ENCODE assay signal across 16 cellular contexts in the genomic region with DNA sequence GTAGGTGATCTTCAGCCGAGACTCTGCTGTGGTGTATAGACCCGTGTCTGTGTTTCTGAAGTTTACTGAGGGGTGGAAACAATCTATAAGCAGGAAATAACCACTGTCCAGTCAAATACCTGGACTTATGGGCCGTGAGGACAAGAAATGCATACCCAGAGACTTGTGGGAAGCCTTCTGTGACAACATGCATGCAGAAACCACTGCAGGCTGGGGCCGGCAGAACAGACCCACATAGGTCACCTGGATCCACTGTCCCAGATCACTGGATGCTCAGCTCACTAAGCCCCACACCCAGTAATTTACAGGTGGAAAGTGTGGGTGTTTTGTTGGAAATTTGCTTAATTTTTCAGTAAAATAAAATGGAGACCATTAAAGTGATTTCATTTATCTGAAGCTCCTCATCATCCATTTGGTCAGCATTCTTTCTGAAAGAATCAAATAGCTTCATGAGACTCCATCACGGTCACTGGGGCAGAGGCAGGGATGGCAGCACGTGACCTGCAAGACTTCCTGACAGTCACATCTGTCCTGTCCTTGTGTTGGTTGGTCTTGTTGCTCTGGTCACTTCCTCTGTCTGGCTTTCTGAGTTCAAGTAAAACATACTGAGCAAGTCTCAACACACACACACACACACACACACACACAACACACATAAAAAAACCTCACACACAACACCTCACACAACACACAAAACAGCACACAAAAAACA.
DNase-seq lines count a peak whose midpoint lies in the region; ATAC-seq, FAIRE-seq and TF ChIP-seq lines count a peak whose summit lies in the region.
"Had no signal": no experiment of that assay in that cellular context is flagged by ENCODE, and none has a peak within 500 bp of the region (broad histone marks: within the 10 kb centered on the region; RNA-seq: fewer than 3 reads in every experiment).

No MANE protein-coding gene starts in this region.

- peaks cover 64 to 97% (median 77%) of the 10 kb centered on the region in 10 experiments for H3K4me1 ChIP-seq in BLaER1 treated with 17β-estradiol and CSF1 and Interleukin-3, amounts not matched to agents 10 nM and 100 nM
- H3K4me1 ChIP-seq in astrocyte (ENCODE audit: insufficient read depth, low read length), result peaks cover 24% of the 10 kb centered on the region

- peaks cover 0 to 100% (median 0%) of the 10 kb centered on the region in 11 experiments; a peak in 6 of 22 replicates for H4K20me1 ChIP-seq in BLaER1 treated with 17β-estradiol and CSF1 and Interleukin-3, amounts not matched to agents 10 nM and 100 nM
- peaks cover 36% of the 10 kb centered on the region for H4K20me1 ChIP-seq in astrocyte (ENCODE audit: insufficient read depth, low read length)

- FAIRE-seq in astrocyte (lab: Jason Lieb, UNC), result no peak

- H2AFZ ChIP-seq in astrocyte (ENCODE audit: low read depth, low read length), result no peak overlapping the region

- peaks cover 43% of the 10 kb centered on the region for H3K79me2 ChIP-seq in astrocyte (ENCODE audit: insufficient read depth, low read length)

- no peak overlapping the region for H3K4me3 ChIP-seq in BLaER1 treated with 17β-estradiol and CSF1 and Interleukin-3, amounts not matched to agents 10 nM and 100 nM
- H3K4me3 ChIP-seq in astrocyte (ENCODE audit: insufficient read depth, low read depth, low read length), result no peak overlapping the region
- H3K4me3 ChIP-seq: esophagus muscularis mucosa had no signal

- peaks cover 0 to 88% (median 16%) of the 10 kb centered on the region in 11 experiments; a peak in 13 of 22 replicates for H3K36me3 ChIP-seq in BLaER1 treated with 17β-estradiol and CSF1 and Interleukin-3, amounts not matched to agents 10 nM and 100 nM
- H3K36me3 ChIP-seq in astrocyte (ENCODE audit: insufficient read depth, low read length), result no peaks in the 10 kb centered on the region
- H3K36me3 ChIP-seq: esophagus muscularis mucosa had no signal

- ATAC-seq in HG02885 (IDR thresholded peaks at IDR 0.05; ENCODE audit: poor library complexity, unreplicated experiment) (peak; percentile 42), GM18498 (IDR thresholded peaks at IDR 0.05; ENCODE audit: unreplicated experiment) (no peak), HG03039 (IDR thresholded peaks at IDR 0.05; ENCODE audit: unreplicated experiment) (no peak)
- ATAC-seq: naive thymus-derived CD8-positive, alpha-beta T cell had no signal

- H3K27ac ChIP-seq in BLaER1 treated with 17β-estradiol and CSF1 and Interleukin-3, amounts not matched to agents 10 nM and 100 nM, result peak overlapping the region; percentile 83 to 97 (median 88)
- no peak overlapping the region for H3K27ac ChIP-seq in astrocyte (ENCODE audit: low read depth, low read length)

- H3K4me3 Mint-ChIP-seq in astrocyte (ENCODE audit: unreplicated experiment), result no peak overlapping the region
- H3K4me3 Mint-ChIP-seq: activated naive CD4-positive, alpha-beta T cell treated with anti-CD3 and anti-CD28 coated beads for 36 hours; B cell; naive thymus-derived CD8-positive, alpha-beta T cell; T-helper 1 cell treated with Interleukin-12 subunit alpha and Interleukin-12 subunit beta and Interleukin-4 antibody, amounts not matched to agents 30 μg/mL and 1 μg/mL, for 36 hours had no signal

- peak overlapping the region in 6 of 11 experiments; percentile 20 to 86 (median 70); a peak in 8 of 22 replicates for H3K9ac ChIP-seq in BLaER1 treated with 17β-estradiol and CSF1 and Interleukin-3, amounts not matched to agents 10 nM and 100 nM
- H3K9ac ChIP-seq in astrocyte (ENCODE audit: low read length), result peak overlapping the region; percentile 13

- no peaks in the 10 kb centered on the region for H3K27me3 Mint-ChIP-seq in astrocyte (ENCODE audit: low read depth, unreplicated experiment)
- H3K27me3 Mint-ChIP-seq: B cell had no signal

- peaks cover 38% of the 10 kb centered on the region for H3K4me1 Mint-ChIP-seq in astrocyte (ENCODE audit: low read depth, unreplicated experiment)

- no peaks in the 10 kb centered on the region for H3K9me3 Mint-ChIP-seq in astrocyte (ENCODE audit: unreplicated experiment)
- H3K9me3 Mint-ChIP-seq: activated naive CD4-positive, alpha-beta T cell treated with anti-CD3 and anti-CD28 coated beads for 36 hours; naive thymus-derived CD8-positive, alpha-beta T cell; T-helper 1 cell treated with Interleukin-12 subunit alpha and Interleukin-12 subunit beta and Interleukin-4 antibody, amounts not matched to agents 30 μg/mL and 1 μg/mL, for 36 hours had no signal

- no peak overlapping the region for H3K27ac Mint-ChIP-seq in astrocyte (ENCODE audit: unreplicated experiment)
- H3K27ac Mint-ChIP-seq: activated naive CD4-positive, alpha-beta T cell treated with anti-CD3 and anti-CD28 coated beads for 36 hours; B cell; naive thymus-derived CD8-positive, alpha-beta T cell; T-helper 1 cell treated with Interleukin-12 subunit alpha and Interleukin-12 subunit beta and Interleukin-4 antibody, amounts not matched to agents 30 μg/mL and 1 μg/mL, for 36 hours had no signal

- DNase-seq in astrocyte (ENCODE audit: low read depth) (no peak), myocyte (ENCODE audit: low read depth) (peak; percentile 34), NK-92 (lab: John Stamatoyannopoulos, UW; ENCODE audit: unreplicated experiment) (no peak), GDM1 (lab: John Stamatoyannopoulos, UW) (no peak)
- DNase-seq: activated CD4-positive, alpha-beta T cell treated with anti-CD3 and anti-CD28 coated beads, Interleukin-2, amount 50 U/mL, for 48 hours; activated naive CD4-positive, alpha-beta T cell treated with anti-CD3 and anti-CD28 coated beads for 36 hours; naive thymus-derived CD8-positive, alpha-beta T cell; NCI-H1105 treated with DMSO at 0.1 percent for 48 hours; NCI-H748 treated with DMSO at 0.1 percent for 48 hours had no signal

- H3K36me3 Mint-ChIP-seq in astrocyte (ENCODE audit: low read depth, unreplicated experiment), result peaks cover 13% of the 10 kb centered on the region
- H3K36me3 Mint-ChIP-seq: naive thymus-derived CD8-positive, alpha-beta T cell had no signal

- H3K27me3 ChIP-seq in BLaER1 treated with 17β-estradiol and CSF1 and Interleukin-3, amounts not matched to agents 10 nM and 100 nM, result no peaks in the 10 kb centered on the region
- H3K27me3 ChIP-seq in astrocyte (ENCODE audit: insufficient read depth, low read length), result no peaks in the 10 kb centered on the region
- H3K27me3 ChIP-seq: esophagus muscularis mucosa had no signal

- TF ChIP-seq CTCF in astrocyte (IDR thresholded peaks at IDR 0.05; ENCODE audit: insufficient read depth, low read depth, low read length), result no peak

- H3K9me3 ChIP-seq in BLaER1 treated with 17β-estradiol and CSF1 and Interleukin-3, amounts not matched to agents 10 nM and 100 nM (replicated peaks in 1 of 11), result peaks cover 0 to 6% (median 0%) of the 10 kb centered on the region in 11 experiments; a peak in 1 of 22 replicates
- H3K9me3 ChIP-seq in astrocyte (ENCODE audit: insufficient read depth, low read depth, low read length), result no peaks in the 10 kb centered on the region
- H3K9me3 ChIP-seq: esophagus muscularis mucosa had no signal

- peak overlapping the region; percentile 69 to 99 (median 92); a peak in 21 of 22 replicates for H3K4me2 ChIP-seq in BLaER1 treated with 17β-estradiol and CSF1 and Interleukin-3, amounts not matched to agents 10 nM and 100 nM
- no peak overlapping the region for H3K4me2 ChIP-seq in astrocyte (ENCODE audit: low read length)
